ENCODE assay signal across 1 cellular context in the genomic region with DNA sequence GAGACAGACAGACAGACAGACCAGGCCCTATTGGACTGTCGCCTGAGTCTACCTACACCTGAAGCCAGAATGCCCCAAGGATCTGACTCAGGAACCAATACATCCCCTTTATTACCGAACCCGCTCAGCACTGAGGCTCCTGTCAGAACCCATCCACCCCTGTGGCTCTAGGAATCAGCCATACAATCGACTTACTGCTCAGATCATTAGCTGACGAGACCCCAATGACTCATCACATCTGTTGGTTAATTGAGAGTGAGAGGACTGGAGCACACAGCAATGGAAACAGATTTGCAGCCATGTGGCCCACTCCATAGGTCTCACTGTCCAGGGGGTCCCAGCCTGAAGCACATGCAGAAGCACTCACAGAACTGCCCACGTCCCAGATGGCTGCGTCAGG.
TF ChIP-seq lines count a peak whose summit lies in the region.

No MANE protein-coding gene starts in this region.

TF ChIP-seq in WTC11, 78 proteins besides CTCF, POLR2A, EP300 and RAD21:
- TF ChIP-seq, protein P1, sequence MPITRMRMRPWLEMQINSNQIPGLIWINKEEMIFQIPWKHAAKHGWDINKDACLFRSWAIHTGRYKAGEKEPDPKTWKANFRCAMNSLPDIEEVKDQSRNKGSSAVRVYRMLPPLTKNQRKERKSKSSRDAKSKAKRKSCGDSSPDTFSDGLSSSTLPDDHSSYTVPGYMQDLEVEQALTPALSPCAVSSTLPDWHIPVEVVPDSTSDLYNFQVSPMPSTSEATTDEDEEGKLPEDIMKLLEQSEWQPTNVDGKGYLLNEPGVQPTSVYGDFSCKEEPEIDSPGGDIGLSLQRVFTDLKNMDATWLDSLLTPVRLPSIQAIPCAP (CRISPR knock-in tag; IDR thresholded peaks at IDR 0.05): no peak
